In the genomic region with DNA sequence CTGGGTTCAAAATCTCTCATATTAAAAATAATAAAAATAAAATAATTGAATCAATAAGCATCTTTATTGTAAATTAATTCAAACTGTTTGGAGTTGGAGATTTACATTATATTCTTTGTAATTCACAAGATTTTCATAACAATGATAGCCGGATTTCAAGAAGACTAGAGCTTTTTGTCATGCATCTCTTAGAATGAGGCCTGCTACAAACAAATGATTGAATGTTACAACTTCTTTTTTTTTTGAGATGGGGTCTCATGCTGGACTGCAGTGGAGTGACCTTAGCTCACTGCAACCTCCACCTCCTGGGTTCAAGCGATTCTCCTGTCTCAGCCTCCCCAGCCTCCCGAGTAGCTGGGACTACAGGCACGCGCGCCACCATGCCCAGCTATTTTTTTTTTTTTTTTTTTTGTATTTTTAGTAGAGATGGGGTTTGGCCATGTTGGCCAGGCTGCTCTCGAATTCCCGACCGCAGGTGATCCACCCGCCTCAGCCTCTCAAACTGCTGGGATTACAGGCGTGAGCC, we compare ENCODE assay signal across 28 cellular contexts. TPM values are rescaled to one million over a fixed set of nuclear protein-coding genes. Genes with fewer than 3 reads are reported as not detected.
DNase-seq lines count a peak whose midpoint lies in the region; ATAC-seq, FAIRE-seq and TF ChIP-seq lines count a peak whose summit lies in the region.
"Had no signal": no experiment of that assay in that cellular context is flagged by ENCODE, and none has a peak within 500 bp of the region (broad histone marks: within the 10 kb centered on the region; RNA-seq: fewer than 3 reads in every experiment).

No MANE protein-coding gene starts in this region.

- H2BK120ac ChIP-seq in H1 (replicated peaks; ENCODE audit: low read depth, low read length): no peak overlapping the region

- no peak overlapping the region for H2BK12ac ChIP-seq in H1 (ENCODE audit: low read depth, low read length)

- H4K91ac ChIP-seq in H1 (replicated peaks; ENCODE audit: insufficient read length, low read length): no peak overlapping the region

- H3K4me3 ChIP-seq in HUES6 (ENCODE audit: low read depth, low read length) (no peak overlapping the region), H1 (ENCODE audit: extremely low read depth in 1 of 4, insufficient read depth in 2 of 4, low read depth in 3 of 4, low read length in 4 of 4) (no peak overlapping the region)
- H3K4me3 ChIP-seq: BLaER1 had no signal

- H3K23me2 ChIP-seq in H1 (ENCODE audit: low read depth, low read length): peaks cover 3% of the 10 kb centered on the region; the same call in 1 of the 2 replicates

- H2BK15ac ChIP-seq in H1 (ENCODE audit: low read length): no peak overlapping the region

- no peaks in the 10 kb centered on the region for H3K27me3 ChIP-seq in HUES6 (ENCODE audit: control insufficient read depth, insufficient read depth, low read length)
- no peaks in the 10 kb centered on the region for H3K27me3 ChIP-seq in H1 (replicated peaks in 1 of 4; ENCODE audit: control insufficient read depth in 3 of 4, extremely low read depth in 1 of 4, insufficient read depth in 3 of 4, low read length in 3 of 4)
- H3K27me3 ChIP-seq: BLaER1 had no signal

- H3K27ac ChIP-seq in HUES6 (ENCODE audit: low read depth, low read length): peak overlapping the region; percentile 45; the same call in 1 of the 2 replicates
- H3K27ac ChIP-seq in H1 (ENCODE audit: low read depth, low read length): no peak overlapping the region
- H3K27ac ChIP-seq: 22Rv1, BLaER1, GM23248, RWPE1 had no signal

- no peak overlapping the region for H4K8ac ChIP-seq in H1 (ENCODE audit: extremely low read depth, insufficient read depth, low read length)

- CTCF ChIA-PET in activated CD4-positive, alpha-beta T cell treated with anti-CD3 and anti-CD28 coated beads, Interleukin-2, amount 10 ng/mL, durations not matched to agents 7 days and 5 days (lab: Charles Lee): interaction anchor here (0.6 to 1.3 kb wide), 2 partner anchors 13 to 24 kb away, joined by 3 to 4 read pairs; no protein-coding TSS in a partner anchor
- CTCF ChIA-PET in H1 (lab: Charles Lee; ENCODE audit: partially characterized antibody): interaction anchor here (0.7 kb wide), 1 partner anchor 491 kb away, joined by 3 read pairs; no protein-coding TSS in a partner anchor

- H3K9me3 Mint-ChIP-seq in activated CD4-positive, alpha-beta T cell treated with anti-CD3 and anti-CD28 coated beads, Interleukin-2, amount 10 ng/mL, durations not matched to agents 7 days and 5 days: no peaks in the 10 kb centered on the region
- H3K9me3 Mint-ChIP-seq in activated CD4-positive, alpha-beta T cell treated with anti-CD3 and anti-CD28 coated beads, Interleukin-2, amount 10 ng/mL, durations not matched to agents 24 days and 14 days: no peaks in the 10 kb centered on the region
- H3K9me3 Mint-ChIP-seq: CD4-positive, alpha-beta T cell had no signal

- H3K23ac ChIP-seq in H1 (ENCODE audit: insufficient read length): no peak overlapping the region

- WGBS in H1 (ENCODE audit: extremely low coverage in 1 of 2, insufficient coverage in 1 of 2, insufficient read length in 1 of 2, insufficient replicate concordance in 2 of 2, low coverage in 1 of 2, low lambda C conversion rate in 2 of 2, missing lambda C conversion rate in 1 of 2), 2 experiments: 56% methylated on average over 11 of the region's 11 CpGs; no CpG with 5 or more reads in 1 of the 2 experiments

- H3K18ac ChIP-seq in H1 (ENCODE audit: extremely low read depth, low read length): no peak overlapping the region

- H2AFZ ChIP-seq in H1 (ENCODE audit: low read length): no peak overlapping the region
- H2AFZ ChIP-seq: GM23248 had no signal

- no peak overlapping the region for H2BK20ac ChIP-seq in H1 (ENCODE audit: low read length)

- no peak for DNase-seq in activated CD4-positive, alpha-beta T cell treated with anti-CD3 and anti-CD28 coated beads, Interleukin-2, amount 10 ng/mL, durations not matched to agents 7 days and 5 days
- DNase-seq in activated CD4-positive, alpha-beta T cell treated with anti-CD3 and anti-CD28 coated beads, Interleukin-2, amount 10 ng/mL, durations not matched to agents 24 days and 14 days: no peak
- DNase-seq in H1 (ENCODE audit: low read depth in 1 of 2, low spot score in 2 of 2) (no peak), NCI-H2171 (lab: John Stamatoyannopoulos, UW) (no peak)
- DNase-seq: CD4-positive, alpha-beta T cell; GF-D8; GM23248; IMR-90; KG1; MM.1S; NCI-H1048; NCI-H1417; NCI-H1694; NCI-H2029 treated with DMSO at 0.1 percent for 48 hours; NCI-H2227 treated with DMSO at 0.1 percent for 48 hours; NCI-H526 treated with DMSO at 0.1 percent for 48 hours; SHP77; T-helper 1 cell had no signal

- no peak overlapping the region for H2BK5ac ChIP-seq in H1 (ENCODE audit: low read depth, low read length)

- H3K56ac ChIP-seq in H1 (replicated peaks; ENCODE audit: insufficient read length, low read depth, low read length): no peak overlapping the region

- no peak overlapping the region for H4K5ac ChIP-seq in H1 (ENCODE audit: insufficient read length, low read depth, low read length)

- no peaks in the 10 kb centered on the region for H3K27me3 Mint-ChIP-seq in activated CD4-positive, alpha-beta T cell treated with anti-CD3 and anti-CD28 coated beads, Interleukin-2, amount 10 ng/mL, durations not matched to agents 7 days and 5 days
- H3K27me3 Mint-ChIP-seq in activated CD4-positive, alpha-beta T cell treated with anti-CD3 and anti-CD28 coated beads, Interleukin-2, amount 10 ng/mL, durations not matched to agents 24 days and 14 days: peaks cover 1% of the 10 kb centered on the region
- H3K27me3 Mint-ChIP-seq: CD4-positive, alpha-beta T cell had no signal

- H3K9me3 ChIP-seq in HUES6 (ENCODE audit: control insufficient read depth, insufficient read depth, low read depth, low read length): no peaks in the 10 kb centered on the region
- no peaks in the 10 kb centered on the region for H3K9me3 ChIP-seq in H1 (ENCODE audit: insufficient read depth in 2 of 2, low read depth in 1 of 2, low read length in 1 of 2)
- H3K9me3 ChIP-seq: BLaER1 had no signal

- H3K36me3 Mint-ChIP-seq in activated CD4-positive, alpha-beta T cell treated with anti-CD3 and anti-CD28 coated beads, Interleukin-2, amount 10 ng/mL, durations not matched to agents 7 days and 5 days (ENCODE audit: low read depth): peaks cover 43% of the 10 kb centered on the region
- H3K36me3 Mint-ChIP-seq in activated CD4-positive, alpha-beta T cell treated with anti-CD3 and anti-CD28 coated beads, Interleukin-2, amount 10 ng/mL, durations not matched to agents 24 days and 14 days (ENCODE audit: low read depth): peaks cover 27% of the 10 kb centered on the region

- no peak overlapping the region for H3K4ac ChIP-seq in H1 (replicated peaks; ENCODE audit: insufficient read length, low read depth, low read length)

- H3K14ac ChIP-seq in H1 (ENCODE audit: insufficient read length): no peak overlapping the region

- TF ChIP-seq EP300 in H1 (IDR thresholded peaks at IDR 0.05; ENCODE audit: borderline replicate concordance in 1 of 2, low read depth in 2 of 2, low read length in 2 of 2): no peak

- H4K20me1 ChIP-seq in H1 (replicated peaks in 1 of 2; ENCODE audit: control insufficient read depth in 1 of 2, insufficient read depth in 2 of 2, low read length in 2 of 2): no peaks in the 10 kb centered on the region

- H2AK5ac ChIP-seq in H1 (ENCODE audit: low read depth, low read length): no peak overlapping the region

- intact Hi-C loops in activated CD4-positive, alpha-beta T cell treated with anti-CD3 and anti-CD28 coated beads, Interleukin-2, amount 10 ng/mL, durations not matched to agents 24 days and 14 days (cut with micrococcal nuclease): no loop called here

- POLR2A ChIA-PET in activated CD4-positive, alpha-beta T cell treated with anti-CD3 and anti-CD28 coated beads, Interleukin-2, amount 10 ng/mL, durations not matched to agents 7 days and 5 days (lab: Charles Lee): interaction anchor here (0.6 kb wide), 1 partner anchor 25 kb away, joined by 4 read pairs; no protein-coding TSS in a partner anchor
- POLR2A ChIA-PET in H1 (lab: Charles Lee; ENCODE audit: partially characterized antibody): interaction anchor here (0.6 to 6.4 kb wide), 5 partner anchors 10 to 515 kb away, joined by 3 to 33 read pairs (median 4); no protein-coding TSS in a partner anchor

- H3K4me2 ChIP-seq in H1 (ENCODE audit: insufficient read depth in 1 of 2, low read depth in 2 of 2, low read length in 2 of 2): peak overlapping the region; percentile 26 to 93; a peak in 2 of 4 replicates

- H3K9ac ChIP-seq in HUES6 (ENCODE audit: low read length): no peak overlapping the region
- no peak overlapping the region for H3K9ac ChIP-seq in H1 (replicated peaks in 1 of 4; ENCODE audit: extremely low read depth in 1 of 4, low read depth in 3 of 4, low read length in 3 of 4)
- H3K9ac ChIP-seq: BLaER1 had no signal

- TF ChIP-seq RAD21 in H1 (IDR thresholded peaks at IDR 0.05 in 1 of 2, conservative IDR thresholded peaks at IDR 0.05 in 1 of 2; ENCODE audit: low read depth in 2 of 2, low read length in 2 of 2): no peak

- ATAC-seq in GM21723 (IDR thresholded peaks at IDR 0.05; ENCODE audit: unreplicated experiment): no peak
- ATAC-seq in SK-N-SH treated with all-trans-retinoic acid at 6 μM for 48 hours: no peak
- no peak for ATAC-seq in GM19395 (IDR thresholded peaks at IDR 0.05; ENCODE audit: unreplicated experiment)

- no peaks in the 10 kb centered on the region; the same call in 1 of the 2 replicates for H3K79me1 ChIP-seq in H1 (ENCODE audit: low read depth, low read length)

- peaks cover 34% of the 10 kb centered on the region for H3K4me1 Mint-ChIP-seq in activated CD4-positive, alpha-beta T cell treated with anti-CD3 and anti-CD28 coated beads, Interleukin-2, amount 10 ng/mL, durations not matched to agents 7 days and 5 days
- H3K4me1 Mint-ChIP-seq in activated CD4-positive, alpha-beta T cell treated with anti-CD3 and anti-CD28 coated beads, Interleukin-2, amount 10 ng/mL, durations not matched to agents 24 days and 14 days: peaks cover 28% of the 10 kb centered on the region

- peaks cover 28% of the 10 kb centered on the region; the same call in 1 of the 2 replicates for H3K4me1 ChIP-seq in HUES6 (ENCODE audit: control insufficient read depth, insufficient read depth, low read length)
- H3K4me1 ChIP-seq in H1 (replicated peaks in 1 of 4; ENCODE audit: control insufficient read depth in 3 of 4, insufficient read depth in 4 of 4, low read length in 3 of 4): peaks cover 0 to 23% (median 6%) of the 10 kb centered on the region in 4 experiments; a peak in 6 of 7 replicates

- TF ChIP-seq POLR2A in H1 (IDR thresholded peaks at IDR 0.05; ENCODE audit: control extremely low read depth in 1 of 2, low read depth in 2 of 2, low read length in 2 of 2): no peak; a peak in 1 of 3 replicates

- FAIRE-seq in H1 (lab: Jason Lieb, UNC): no peak
- FAIRE-seq: D721Med, GM12892, GM19239 had no signal

- peaks cover 50% of the 10 kb centered on the region for H3K36me3 ChIP-seq in HUES6 (ENCODE audit: control insufficient read depth, insufficient read depth, low read length)
- peaks cover 0 to 61% (median 9%) of the 10 kb centered on the region in 4 experiments; a peak in 5 of 8 replicates for H3K36me3 ChIP-seq in H1 (ENCODE audit: control insufficient read depth in 2 of 4, insufficient read depth in 4 of 4, low read length in 3 of 4)

- peak overlapping the region; percentile 9 for H3K27ac Mint-ChIP-seq in activated CD4-positive, alpha-beta T cell treated with anti-CD3 and anti-CD28 coated beads, Interleukin-2, amount 10 ng/mL, durations not matched to agents 7 days and 5 days
- H3K27ac Mint-ChIP-seq in activated CD4-positive, alpha-beta T cell treated with anti-CD3 and anti-CD28 coated beads, Interleukin-2, amount 10 ng/mL, durations not matched to agents 24 days and 14 days: no peak overlapping the region
- H3K27ac Mint-ChIP-seq: CD4-positive, alpha-beta T cell had no signal

- no peak overlapping the region for H3K4me3 Mint-ChIP-seq in activated CD4-positive, alpha-beta T cell treated with anti-CD3 and anti-CD28 coated beads, Interleukin-2, amount 10 ng/mL, durations not matched to agents 7 days and 5 days
- H3K4me3 Mint-ChIP-seq in activated CD4-positive, alpha-beta T cell treated with anti-CD3 and anti-CD28 coated beads, Interleukin-2, amount 10 ng/mL, durations not matched to agents 24 days and 14 days: no peak overlapping the region

- peaks cover 13 to 80% of the 10 kb centered on the region in 2 experiments; a peak in 3 of 4 replicates for H3K79me2 ChIP-seq in H1 (ENCODE audit: control insufficient read depth in 1 of 2, insufficient read depth in 2 of 2, low read length in 2 of 2)

- no peak for TF ChIP-seq CTCF in H1 (IDR thresholded peaks at IDR 0.05; ENCODE audit: control extremely low read depth in 1 of 3, insufficient read depth in 1 of 3, low read depth in 1 of 3, low read length in 3 of 3)

RNA-seq across cellular contexts. Expression of a gene that starts 3.5 kb away (rescaled TPM):
- 100 to 1,000 TPM; 116 to 128 TPM for total RNA-seq in activated CD4-positive, alpha-beta T cell treated with anti-CD3 and anti-CD28 coated beads, Interleukin-2, amount 10 ng/mL, durations not matched to agents 7 days and 5 days
- total RNA-seq in activated CD4-positive, alpha-beta T cell treated with anti-CD3 and anti-CD28 coated beads, Interleukin-2, amount 10 ng/mL, durations not matched to agents 24 days and 14 days: 126 and 127 TPM in 2 replicates
- total RNA-seq in H1 (2021; fragmentation: NEBNext Ultra II Directional; extraction: Animal tissue kit (Norgen Biotek cat#: 25700)): 143 and 149 TPM in 2 replicates
- 30.8 and 43.9 TPM in 2 replicates for polyA plus RNA-seq in H1 (2011; rRNA removed)
- polyA plus RNA-seq in H1 (2011; cell fraction: cytosol; rRNA removed): 72.0 TPM
- 91.5 TPM for polyA plus RNA-seq in H1 (2011; cell fraction: nucleus; rRNA removed)
- polyA plus RNA-seq in H1 (2012, experiment 1 of 2): 131 to 240 TPM (median 157 TPM) in 4 replicates
- polyA plus RNA-seq in H1 (2012, experiment 2 of 2): 12.6 TPM
- 122 TPM for polyA plus RNA-seq in H1 (2013, experiment 1 of 2)
- 119 TPM for polyA plus RNA-seq in H1 (2013, experiment 2 of 2)
- polyA minus RNA-seq in H1 (2011; rRNA and poly(A)+ RNA removed): 41.2 and 44.8 TPM in 2 replicates
- polyA minus RNA-seq in H1 (2011; cell fraction: cytosol; rRNA and poly(A)+ RNA removed): 62.2 TPM
- polyA minus RNA-seq in H1 (2011; cell fraction: nucleus; rRNA and poly(A)+ RNA removed): 228 TPM

RNA-seq across cellular contexts. Expression of a gene that starts 57.5 kb away (rescaled TPM):
- 10 to 100 TPM; 39.2 to 44.2 TPM for total RNA-seq in activated CD4-positive, alpha-beta T cell treated with anti-CD3 and anti-CD28 coated beads, Interleukin-2, amount 10 ng/mL, durations not matched to agents 7 days and 5 days
- 32.9 and 35.1 TPM in 2 replicates for total RNA-seq in activated CD4-positive, alpha-beta T cell treated with anti-CD3 and anti-CD28 coated beads, Interleukin-2, amount 10 ng/mL, durations not matched to agents 24 days and 14 days
- total RNA-seq in H1 (2021; fragmentation: NEBNext Ultra II Directional; extraction: Animal tissue kit (Norgen Biotek cat#: 25700)): 26.6 and 29.1 TPM in 2 replicates
- 11.7 and 18.5 TPM in 2 replicates for polyA plus RNA-seq in H1 (2011; rRNA removed)
- polyA plus RNA-seq in H1 (2011; cell fraction: cytosol; rRNA removed): 14.9 TPM
- 16.3 TPM for polyA plus RNA-seq in H1 (2011; cell fraction: nucleus; rRNA removed)
- 14.5 to 24.3 TPM (median 19.4 TPM) in 4 replicates for polyA plus RNA-seq in H1 (2012, experiment 1 of 2)
- 1.1 TPM for polyA plus RNA-seq in H1 (2012, experiment 2 of 2)
- 10.6 TPM for polyA plus RNA-seq in H1 (2013, experiment 1 of 2)
- polyA plus RNA-seq in H1 (2013, experiment 2 of 2): 9.1 TPM
- 77.3 and 94.6 TPM in 2 replicates for polyA minus RNA-seq in H1 (2011; rRNA and poly(A)+ RNA removed)
- 26.9 TPM for polyA minus RNA-seq in H1 (2011; cell fraction: cytosol; rRNA and poly(A)+ RNA removed)
- polyA minus RNA-seq in H1 (2011; cell fraction: nucleus; rRNA and poly(A)+ RNA removed): 56.4 TPM
